Comparison of ENCODE assay signal across 8 cellular contexts in the genomic region with DNA sequence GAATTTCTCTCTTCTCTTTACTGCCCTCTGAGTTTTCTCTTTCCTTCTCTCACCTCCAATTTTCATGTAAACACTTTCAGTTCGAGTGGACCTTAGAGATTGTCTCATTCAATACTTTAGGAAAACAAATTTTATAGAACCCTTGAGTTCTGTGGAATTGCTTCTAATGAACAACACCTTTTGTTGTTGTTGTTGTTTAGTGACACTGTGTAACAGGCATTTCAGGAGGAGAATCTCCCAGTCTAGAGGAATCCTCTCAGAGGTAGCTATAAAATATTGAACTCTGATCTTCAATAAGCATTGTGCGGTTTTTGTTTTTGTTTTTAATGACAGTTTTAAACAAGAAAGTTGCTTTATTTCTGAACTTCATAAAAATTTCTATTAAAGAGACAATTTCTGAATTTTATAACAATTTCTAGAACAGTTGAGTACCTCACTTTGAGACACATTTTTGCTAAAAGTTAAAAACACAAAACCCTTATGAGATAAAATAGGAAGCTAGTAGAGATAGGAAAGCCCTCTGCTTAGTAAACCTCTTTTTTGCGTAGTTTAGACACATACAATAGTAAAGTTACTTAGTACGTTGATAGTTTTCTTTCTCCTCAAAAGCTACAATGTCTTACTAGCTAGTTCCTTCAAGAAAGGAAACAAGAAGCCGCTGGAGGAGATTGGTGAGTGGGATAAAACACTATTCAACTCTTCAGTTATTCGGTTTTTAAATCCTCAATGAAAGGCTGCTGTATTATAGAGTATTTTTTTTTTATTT. TPM values are rescaled to one million over a fixed set of nuclear protein-coding genes. Genes with fewer than 3 reads are reported as not detected.
DNase-seq lines count a peak whose midpoint lies in the region; ATAC-seq, FAIRE-seq and TF ChIP-seq lines count a peak whose summit lies in the region.

No MANE protein-coding gene starts in this region.

- intact Hi-C loops in PC-9 (cut with micrococcal nuclease; ENCODE audit: unreplicated experiment): no loop called here

- H3K4me3 ChIP-seq in PC-9: peak overlapping the region; percentile 68; the same call in 1 of the 2 replicates
- peak overlapping the region; percentile 28 for H3K4me3 ChIP-seq in epithelial cell of esophagus (ENCODE audit: low read length)

- H3K4me1 ChIP-seq in PC-9 (replicated peaks; ENCODE audit: insufficient read depth): peaks cover 47% of the 10 kb centered on the region

- no peaks in the 10 kb centered on the region for H4K20me1 ChIP-seq in PC-9 (ENCODE audit: insufficient read depth)

- no peaks in the 10 kb centered on the region for H3K36me3 ChIP-seq in PC-9 (ENCODE audit: low read depth)

- TF ChIP-seq CTCF in PC-9 (conservative IDR thresholded peaks at IDR 0.05) (no peak), epithelial cell of esophagus (IDR thresholded peaks at IDR 0.05; ENCODE audit: insufficient read depth, low read depth, low read length, missing control alignments) (no peak)

- POLR2A ChIA-PET in PC-9 (lab: Charles Lee; ENCODE audit: unreplicated experiment): interaction anchor here (0.6 to 0.8 kb wide), 4 partner anchors 17 to 649 kb away, joined by 5 to 14 read pairs (median 6); partner anchors contain the start of gene CBR4

- no peaks in the 10 kb centered on the region; the same call in 1 of the 2 replicates for H3K9me2 ChIP-seq in PC-9 (ENCODE audit: insufficient read depth)

- CTCF ChIA-PET in PC-9 (lab: Charles Lee): no interaction called here

- H3K9me3 ChIP-seq in PC-9 (ENCODE audit: insufficient read depth, low read depth): no peaks in the 10 kb centered on the region

- ATAC-seq in GM21447 (IDR thresholded peaks at IDR 0.05; ENCODE audit: unreplicated experiment): no peak

- DNase-seq in GM19239 (ENCODE audit: insufficient read length, low spot score) (no peak), PC-9 (no peak), epithelial cell of esophagus (ENCODE audit: low read depth) (peak; percentile 8), putamen (ENCODE audit: low spot score) (peak; percentile 14), NCI-H187 (lab: John Stamatoyannopoulos, UW) (no peak), activated gamma-delta T cell (lab: John Stamatoyannopoulos, UW) (no peak)
- no peak for DNase-seq in stimulated activated CD4-positive, alpha-beta T cell treated with anti-CD3 and anti-CD28 coated beads, Interleukin-12 subunit alpha, Interleukin-12 subunit beta, amount 100 ng/mL, for 4 hours

- TSS peak; percentile 96 for BruUV-seq in PC-9 (replicated peaks; lab: Mats Ljungman, UMichigan)

- no peak overlapping the region for H2AFZ ChIP-seq in PC-9

- peak overlapping the region; percentile 93 for H3K4me2 ChIP-seq in PC-9

- peak; percentile 70 for FAIRE-seq in GM19239 (lab: Jason Lieb, UNC)

- H3K27me3 ChIP-seq in PC-9 (ENCODE audit: insufficient read depth, low read depth): no peaks in the 10 kb centered on the region

- H3F3A ChIP-seq in PC-9 (ENCODE audit: insufficient read depth, low read depth): peaks cover 23% of the 10 kb centered on the region

- peak overlapping the region; percentile 98 for H3K27ac ChIP-seq in PC-9

- H3K79me2 ChIP-seq in PC-9 (ENCODE audit: low read depth): peaks cover 53% of the 10 kb centered on the region

RNA-seq across cellular contexts. Expression of gene CLCN3, which starts 38.8 kb away (rescaled TPM):
- 38.8 and 51.6 TPM in 2 replicates for total RNA-seq in PC-9 (2021)

RNA-seq across cellular contexts. Expression of gene NEK1, which starts 46.8 kb away (rescaled TPM):
- total RNA-seq in PC-9 (2021): 12.2 and 18.6 TPM in 2 replicates

Comparison
In these comparisons a context has a peak if more than half of its experiments do, and no peak if none do; other contexts are left out.
1. DNase-seq: peak in epithelial cell of esophagus (single experiment) and putamen (single experiment); none in GM19239 (single experiment), PC-9 (0 of 2), NCI-H187 (0 of 2), stimulated activated CD4-positive, alpha-beta T cell treated with anti-CD3 and anti-CD28 coated beads, Interleukin-12 subunit alpha, Interleukin-12 subunit beta, amount 100 ng/mL, for 4 hours (single experiment) and activated gamma-delta T cell (single experiment).